Comparison of ENCODE assay signal across 8 cellular contexts in the genomic region with DNA sequence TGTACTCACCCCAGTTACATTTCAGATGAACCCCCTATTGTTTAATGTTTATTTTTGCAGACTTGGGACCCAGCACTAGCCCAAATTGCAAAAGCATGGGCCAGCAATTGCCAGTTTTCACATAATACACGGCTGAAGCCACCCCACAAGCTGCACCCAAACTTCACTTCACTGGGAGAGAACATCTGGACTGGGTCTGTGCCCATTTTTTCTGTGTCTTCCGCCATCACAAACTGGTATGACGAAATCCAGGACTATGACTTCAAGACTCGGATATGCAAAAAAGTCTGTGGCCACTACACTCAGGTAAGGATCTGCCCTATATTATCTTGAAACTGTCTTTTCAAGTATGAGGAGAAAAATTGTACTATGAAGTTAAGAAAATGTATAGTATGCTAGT. TPM values are rescaled to one million over a fixed set of nuclear protein-coding genes. Genes with fewer than 3 reads are reported as not detected.
DNase-seq lines count a peak whose midpoint lies in the region; ATAC-seq and TF ChIP-seq lines count a peak whose summit lies in the region.

No MANE protein-coding gene starts in this region.

- H3K4me3 ChIP-seq in OCI-LY3 (ENCODE audit: low read length): peak overlapping the region; percentile 84
- peak overlapping the region; percentile 45 for H3K4me3 ChIP-seq in epithelial cell of proximal tubule (ENCODE audit: low read depth, low read length)
- H3K4me3 ChIP-seq in skeletal muscle satellite cell (ENCODE audit: low read length): peak overlapping the region; percentile 72

- DNase-seq in GM03348 (ENCODE audit: low spot score) (peak; percentile 27), epithelial cell of proximal tubule (ENCODE audit: low read depth) (no peak), GM13976 (ENCODE audit: low spot score) (no peak), medulla oblongata (ENCODE audit: extremely low spot score) (no peak), mesenteric fat pad (ENCODE audit: low spot score) (no peak)

- H3K27ac ChIP-seq in OCI-LY3 (ENCODE audit: low read length): peak overlapping the region; percentile 94

- H3K27me3 ChIP-seq in OCI-LY3 (ENCODE audit: low read depth, low read length) (no peaks in the 10 kb centered on the region), skeletal muscle satellite cell (ENCODE audit: control insufficient read depth, insufficient read depth, low read length) (no peaks in the 10 kb centered on the region)

- in situ Hi-C loops in GM13976 (cut with MboI; ENCODE audit: low sequenced_read_pairs, unreplicated experiment): loop anchor here (10.0 kb wide), 1 partner anchor 147 kb away; a partner anchor contains a TSS

- H3K36me3 ChIP-seq in OCI-LY3 (replicated peaks; ENCODE audit: low read depth, low read length) (peaks cover 6% of the 10 kb centered on the region), skeletal muscle satellite cell (ENCODE audit: insufficient read depth, low read length) (peaks cover 37% of the 10 kb centered on the region)

- H3K4me1 ChIP-seq in OCI-LY3 (ENCODE audit: low read length): peaks cover 40% of the 10 kb centered on the region
- peaks cover 60% of the 10 kb centered on the region for H3K4me1 ChIP-seq in skeletal muscle satellite cell (ENCODE audit: control insufficient read depth, insufficient read depth, low read length)

- peaks cover 5% of the 10 kb centered on the region for H3K79me2 ChIP-seq in OCI-LY3 (ENCODE audit: low read length)

- TF ChIP-seq CTCF in OCI-LY3 (IDR thresholded peaks at IDR 0.05; ENCODE audit: low read depth, low read length) (no peak), epithelial cell of proximal tubule (conservative IDR thresholded peaks at IDR 0.05; ENCODE audit: low read depth, low read length) (no peak), GM13976 (IDR thresholded peaks at IDR 0.05; ENCODE audit: borderline replicate concordance, control extremely low read depth, extremely low read depth, insufficient read depth, missing control alignments) (no peak)

- H3K9me3 ChIP-seq in OCI-LY3 (ENCODE audit: insufficient read depth, low read length) (no peaks in the 10 kb centered on the region), skeletal muscle satellite cell (replicated peaks; ENCODE audit: low read length) (no peaks in the 10 kb centered on the region)

- ATAC-seq in GM18498 (IDR thresholded peaks at IDR 0.05; ENCODE audit: unreplicated experiment): no peak

- peak overlapping the region; percentile 92 for H3K4me2 ChIP-seq in OCI-LY3 (ENCODE audit: low read length)
- H3K4me2 ChIP-seq in skeletal muscle satellite cell (ENCODE audit: low read length): peak overlapping the region; percentile 83

- no peaks in the 10 kb centered on the region for H4K20me1 ChIP-seq in OCI-LY3 (ENCODE audit: insufficient read depth, low read length)

- H3K9ac ChIP-seq in OCI-LY3 (ENCODE audit: low read length) (peak overlapping the region; percentile 91), skeletal muscle satellite cell (ENCODE audit: low read depth, low read length) (peak overlapping the region; percentile 87)

- H2AFZ ChIP-seq in OCI-LY3 (ENCODE audit: low read depth, low read length): no peak overlapping the region

RNA-seq across cellular contexts. Expression of a gene that starts 1.2 kb away (rescaled TPM):
- total RNA-seq in epithelial cell of proximal tubule (39.6 and 50.4 TPM in 2 replicates), mesenteric fat pad (52.2 TPM)
- 128 and 135 TPM in 2 replicates for total RNA-seq in skeletal muscle satellite cell (2012; rRNA removed)

RNA-seq across cellular contexts. Expression of a gene that starts 29.6 kb away (rescaled TPM):
- total RNA-seq in epithelial cell of proximal tubule (20.1 and 42.0 TPM in 2 replicates), mesenteric fat pad (39.8 TPM)
- total RNA-seq in skeletal muscle satellite cell (2012; rRNA removed): 22.5 and 27.4 TPM in 2 replicates
